10 cellular contexts compared by ENCODE assay signal in the genomic region with DNA sequence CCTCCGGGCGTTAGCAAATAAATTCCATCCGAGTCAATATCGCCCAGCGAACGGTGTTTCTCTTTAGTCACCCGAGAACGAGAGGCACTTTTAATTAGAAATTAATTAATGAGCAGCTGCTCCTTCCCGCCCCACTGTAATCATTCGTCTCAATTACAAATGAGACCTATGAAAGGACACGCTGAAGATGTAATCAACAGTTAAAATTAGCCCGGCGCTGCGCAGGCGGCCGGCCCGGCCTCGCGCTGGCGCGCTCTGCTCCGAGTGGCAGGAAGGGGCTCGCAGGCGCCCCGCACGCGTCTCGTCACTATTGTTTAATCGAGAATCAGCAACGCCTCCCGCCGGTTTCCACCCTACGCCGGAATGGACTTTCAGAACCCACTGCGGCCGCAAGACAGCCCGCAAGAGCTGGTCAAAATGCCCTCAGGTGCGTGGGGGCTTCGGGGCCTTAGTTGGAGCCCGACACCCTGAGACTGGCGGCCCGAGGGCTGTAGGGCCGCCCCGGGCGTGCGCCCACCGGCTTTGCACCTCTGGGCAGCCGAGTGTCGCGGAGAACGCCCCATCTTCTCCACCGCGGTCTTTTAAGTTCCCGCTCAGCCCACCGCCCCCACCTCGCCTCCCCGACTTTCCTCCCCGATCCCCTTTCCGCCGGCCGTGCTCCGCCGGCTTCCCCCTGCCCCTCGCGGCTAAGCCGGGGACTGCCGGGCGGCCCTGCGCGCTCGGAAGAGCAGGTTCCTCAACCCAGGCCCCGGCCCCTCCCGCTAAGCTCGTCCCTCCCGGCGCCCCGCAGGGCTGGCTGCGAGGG. TPM values are rescaled to one million over a fixed set of nuclear protein-coding genes. Genes with fewer than 3 reads are reported as not detected.
DNase-seq lines count a peak whose midpoint lies in the region; ATAC-seq and TF ChIP-seq lines count a peak whose summit lies in the region.
"Had no signal": no experiment of that assay in that cellular context is flagged by ENCODE, and none has a peak within 500 bp of the region (broad histone marks: within the 10 kb centered on the region; RNA-seq: fewer than 3 reads in every experiment).

No MANE protein-coding gene starts in this region.

- no peak overlapping the region for H3K27ac ChIP-seq in 22Rv1
- H3K27ac ChIP-seq: uterus had no signal

- intact Hi-C loops in MCF 10A (cut with micrococcal nuclease), result loop anchor here (1.0 to 5.0 kb wide), 4 partner anchors 79 to 269 kb away; no protein-coding TSS in a partner anchor
- intact Hi-C loops in activated naive CD4-positive, alpha-beta T cell treated with anti-CD3 and anti-CD28 coated beads for 36 hours (cut with micrococcal nuclease), result loop anchor here (5.0 kb wide), 2 partner anchors 864 to 1714 kb away; partner anchors contain the start of gene IRX1

- H3K36me3 ChIP-seq in H7 (replicated peaks; ENCODE audit: control insufficient read depth, insufficient read depth, low read length), result no peaks in the 10 kb centered on the region
- H3K36me3 ChIP-seq: uterus had no signal

- POLR2A ChIA-PET in MCF 10A (lab: Yijun Ruan, JAX), result interaction anchor here (0.6 to 10.3 kb wide), 20 partner anchors 11 to 1475 kb away, joined by 3 to 144 read pairs (median 6); partner anchors contain the start of genes MRPL36 and NDUFS6

- DNase-seq in H7 (peak; percentile 95), MCF 10A (ENCODE audit: unreplicated experiment) (peak; percentile 58), kidney tubule cell (ENCODE audit: low spot score) (peak; percentile 3), Ammon's horn (ENCODE audit: low spot score) (no peak)
- no peak for DNase-seq in activated naive CD4-positive, alpha-beta T cell treated with anti-CD3 and anti-CD28 coated beads for 36 hours
- DNase-seq: uterus had no signal

- TF ChIP-seq CTCF in 22Rv1 (IDR thresholded peaks at IDR 0.05), result peak; percentile 37
- no peak for TF ChIP-seq CTCF in MCF 10A (IDR thresholded peaks at IDR 0.05; ENCODE audit: unreplicated experiment)

- H3K27ac Mint-ChIP-seq in MCF 10A (ENCODE audit: low read depth, unreplicated experiment), result peak overlapping the region; percentile 99
- H3K27ac Mint-ChIP-seq in activated naive CD4-positive, alpha-beta T cell treated with anti-CD3 and anti-CD28 coated beads for 36 hours, result no peak overlapping the region

- no peaks in the 10 kb centered on the region for H3K27me3 Mint-ChIP-seq in MCF 10A (ENCODE audit: insufficient read depth, unreplicated experiment)
- peaks cover 42% of the 10 kb centered on the region for H3K27me3 Mint-ChIP-seq in activated naive CD4-positive, alpha-beta T cell treated with anti-CD3 and anti-CD28 coated beads for 36 hours (ENCODE audit: low read depth)

- peak overlapping the region; percentile 45 for H3K4me3 ChIP-seq in H7 (ENCODE audit: insufficient read depth, low read depth, low read length)
- H3K4me3 ChIP-seq: uterus had no signal

- peak overlapping the region; percentile 97 for H3K4me3 Mint-ChIP-seq in MCF 10A (ENCODE audit: unreplicated experiment)
- no peak overlapping the region for H3K4me3 Mint-ChIP-seq in activated naive CD4-positive, alpha-beta T cell treated with anti-CD3 and anti-CD28 coated beads for 36 hours

- H3K9me3 Mint-ChIP-seq in MCF 10A (ENCODE audit: unreplicated experiment), result no peaks in the 10 kb centered on the region
- no peaks in the 10 kb centered on the region for H3K9me3 Mint-ChIP-seq in activated naive CD4-positive, alpha-beta T cell treated with anti-CD3 and anti-CD28 coated beads for 36 hours

- peaks cover 92% of the 10 kb centered on the region for H3K27me3 ChIP-seq in H7 (ENCODE audit: control insufficient read depth, insufficient read depth, low read length)

- peaks cover 48% of the 10 kb centered on the region for H3K36me3 Mint-ChIP-seq in MCF 10A (ENCODE audit: insufficient read depth, unreplicated experiment)
- H3K36me3 Mint-ChIP-seq in activated naive CD4-positive, alpha-beta T cell treated with anti-CD3 and anti-CD28 coated beads for 36 hours (ENCODE audit: low read depth), result no peaks in the 10 kb centered on the region

- H3K4me1 Mint-ChIP-seq in MCF 10A (ENCODE audit: insufficient read depth, unreplicated experiment), result peaks cover 7% of the 10 kb centered on the region
- H3K4me1 Mint-ChIP-seq in activated naive CD4-positive, alpha-beta T cell treated with anti-CD3 and anti-CD28 coated beads for 36 hours (ENCODE audit: low read depth), result peaks cover 17% of the 10 kb centered on the region

- ATAC-seq in HG03439 (IDR thresholded peaks at IDR 0.05; ENCODE audit: unreplicated experiment) (no peak), GM21515 (IDR thresholded peaks at IDR 0.05; ENCODE audit: unreplicated experiment) (no peak)

- BruUV-seq in MCF 10A (replicated peaks; lab: Mats Ljungman, UMichigan), result TSS peak; percentile 43

- CTCF ChIA-PET in MCF 10A (lab: Yijun Ruan, JAX), result interaction anchor here (0.5 kb wide), 1 partner anchor 156 kb away, joined by 3 read pairs; no protein-coding TSS in a partner anchor
- CTCF ChIA-PET in activated naive CD4-positive, alpha-beta T cell treated with anti-CD3 and anti-CD28 coated beads for 36 hours (lab: Charles Lee), result no interaction called here

RNA-seq across cellular contexts. Expression of gene IRX4, which starts 0.6 kb away (rescaled TPM):
- 15.4 and 17.9 TPM in 2 replicates for total RNA-seq in H7 (2014; rRNA removed; shearing (Covaris generic))
- 41.2 and 44.7 TPM in 2 replicates for total RNA-seq in MCF 10A (2022)
- total RNA-seq in activated naive CD4-positive, alpha-beta T cell treated with anti-CD3 and anti-CD28 coated beads for 36 hours, result not detected
- total RNA-seq: G401, uterus had no signal

Comparison
In these comparisons a context has a peak if more than half of its experiments do, and no peak if none do; other contexts are left out.
1. DNase-seq: peak in H7 (single experiment), MCF 10A (single experiment) and kidney tubule cell (single experiment); none in activated naive CD4-positive, alpha-beta T cell treated with anti-CD3 and anti-CD28 coated beads for 36 hours (single experiment) and Ammon's horn (single experiment).
2. RNA of gene IRX4, which starts 0.6 kb away (total RNA-seq): 41.2 to 44.7 TPM in MCF 10A and 15.4 to 17.9 TPM in H7; not detected in activated naive CD4-positive, alpha-beta T cell treated with anti-CD3 and anti-CD28 coated beads for 36 hours; every median in the first group is over 10 times any median in the second.